ENCODE assay signal across 1 cellular context in the genomic region with DNA sequence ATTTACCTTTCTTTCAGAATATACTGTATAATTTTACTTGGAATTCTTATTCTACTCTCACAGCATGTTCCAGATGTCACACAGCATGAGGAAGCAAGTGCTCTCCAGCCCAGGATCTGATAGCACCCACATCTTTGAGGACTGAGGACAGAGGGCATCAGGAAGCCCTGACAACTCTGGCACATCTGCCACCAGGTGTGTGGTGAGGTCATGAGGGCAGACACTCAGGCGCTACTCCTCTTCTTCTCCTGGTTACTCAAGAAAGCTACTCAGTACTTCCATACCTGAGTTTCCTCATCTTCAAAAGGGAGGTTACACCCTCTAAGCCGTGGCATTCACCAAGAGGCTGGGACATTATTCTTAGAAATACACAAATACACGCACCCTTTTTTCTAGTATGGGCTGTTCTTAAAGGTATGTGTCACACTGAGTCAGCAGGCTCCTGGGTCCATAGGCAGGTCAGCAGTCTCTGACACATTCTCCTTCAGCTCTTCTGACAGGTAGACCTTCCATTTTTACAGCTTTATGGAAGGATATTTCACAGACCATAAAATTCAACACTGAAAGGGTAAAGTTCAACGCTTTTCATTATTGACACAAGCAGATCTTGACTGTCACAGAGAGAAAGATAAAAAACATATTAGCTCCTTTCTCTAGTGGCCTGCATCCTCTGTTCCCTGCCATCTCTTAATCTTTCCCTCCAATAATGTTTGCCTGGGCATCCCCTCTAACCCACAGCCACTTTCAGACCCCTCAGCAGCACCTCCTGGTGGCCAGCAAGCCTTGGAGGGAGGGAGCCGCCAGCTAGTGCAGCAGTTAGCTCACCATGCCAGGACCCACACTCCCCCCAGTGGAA.
A peak's percentile ranks its signal among the peaks of the same experiment; 100 is the strongest.
TF ChIP-seq lines count a peak whose summit lies in the region.

No MANE protein-coding gene starts in this region.

TF ChIP-seq in K562, 482 proteins besides CTCF, POLR2A, EP300 and RAD21 (continued from another document):
- TF ChIP-seq, protein P1, sequence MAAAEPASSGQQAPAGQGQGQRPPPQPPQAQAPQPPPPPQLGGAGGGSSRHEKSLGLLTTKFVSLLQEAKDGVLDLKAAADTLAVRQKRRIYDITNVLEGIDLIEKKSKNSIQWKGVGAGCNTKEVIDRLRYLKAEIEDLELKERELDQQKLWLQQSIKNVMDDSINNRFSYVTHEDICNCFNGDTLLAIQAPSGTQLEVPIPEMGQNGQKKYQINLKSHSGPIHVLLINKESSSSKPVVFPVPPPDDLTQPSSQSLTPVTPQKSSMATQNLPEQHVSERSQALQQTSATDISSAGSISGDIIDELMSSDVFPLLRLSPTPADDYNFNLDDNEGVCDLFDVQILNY (CRISPR knock-in tag; IDR thresholded peaks at IDR 0.05) = no peak
- TF ChIP-seq, protein P2, sequence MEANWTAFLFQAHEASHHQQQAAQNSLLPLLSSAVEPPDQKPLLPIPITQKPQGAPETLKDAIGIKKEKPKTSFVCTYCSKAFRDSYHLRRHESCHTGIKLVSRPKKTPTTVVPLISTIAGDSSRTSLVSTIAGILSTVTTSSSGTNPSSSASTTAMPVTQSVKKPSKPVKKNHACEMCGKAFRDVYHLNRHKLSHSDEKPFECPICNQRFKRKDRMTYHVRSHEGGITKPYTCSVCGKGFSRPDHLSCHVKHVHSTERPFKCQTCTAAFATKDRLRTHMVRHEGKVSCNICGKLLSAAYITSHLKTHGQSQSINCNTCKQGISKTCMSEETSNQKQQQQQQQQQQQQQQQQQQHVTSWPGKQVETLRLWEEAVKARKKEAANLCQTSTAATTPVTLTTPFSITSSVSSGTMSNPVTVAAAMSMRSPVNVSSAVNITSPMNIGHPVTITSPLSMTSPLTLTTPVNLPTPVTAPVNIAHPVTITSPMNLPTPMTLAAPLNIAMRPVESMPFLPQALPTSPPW (CRISPR knock-in tag; IDR thresholded peaks at IDR 0.05) = 0 out of 2 replicates have a peak, but pooled peaks have one; percentile 31
